15 cellular contexts compared by ENCODE assay signal in the genomic region with DNA sequence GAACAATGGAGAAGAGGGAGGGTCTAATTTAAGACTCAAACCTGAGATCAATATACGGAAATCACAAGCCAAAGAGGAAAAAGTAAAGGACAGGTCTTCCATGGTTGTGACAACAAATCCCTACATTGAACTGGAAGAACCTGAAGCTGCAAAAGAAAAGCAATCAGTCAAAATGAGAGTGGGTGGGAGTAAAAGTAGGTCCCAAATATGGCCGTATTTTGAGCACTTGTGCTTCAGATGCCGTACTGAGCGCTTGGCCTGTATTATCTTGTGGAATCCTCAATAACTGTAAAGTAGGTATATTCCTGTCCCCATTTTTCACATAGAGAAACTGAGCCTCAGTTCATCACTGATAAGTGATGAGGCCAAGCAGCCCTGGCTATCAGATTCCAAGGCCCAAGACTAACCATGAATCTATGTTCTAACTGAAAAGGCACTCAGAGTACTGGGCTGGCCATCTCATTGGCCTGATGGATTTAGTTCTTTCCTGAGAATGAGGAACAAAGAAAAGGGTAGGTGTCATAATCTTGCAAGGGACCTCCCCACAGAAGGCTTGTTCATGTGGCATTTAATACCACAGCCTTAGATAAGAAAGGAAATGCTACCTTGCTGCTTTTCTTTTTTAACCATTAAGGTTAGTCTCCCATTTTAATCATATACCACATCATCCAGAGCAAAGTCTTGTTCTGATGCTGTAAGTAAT. TPM values are rescaled to one million over a fixed set of nuclear protein-coding genes. Genes with fewer than 3 reads are reported as not detected.
DNase-seq lines count a peak whose midpoint lies in the region; ATAC-seq and TF ChIP-seq lines count a peak whose summit lies in the region.
"Had no signal": no experiment of that assay in that cellular context is flagged by ENCODE, and none has a peak within 500 bp of the region (broad histone marks: within the 10 kb centered on the region; RNA-seq: fewer than 3 reads in every experiment).

No MANE protein-coding gene starts in this region.

- DNase-seq in OCI-M1 (lab: John Stamatoyannopoulos, UW) (peak; percentile 46), endodermal cell (no peak), iPS-NIHi7 (ENCODE audit: extremely low spot score) (no peak), right cardiac atrium (no peak)
- DNase-seq in stimulated activated CD4-positive, alpha-beta T cell treated with anti-CD3 and anti-CD28 coated beads, Interleukin-15, amount 100 ng/mL, for 24 hours: no peak
- DNase-seq: activated CD8-positive, alpha-beta memory T cell treated with anti-CD3 and anti-CD28 coated beads for 24 hours; amniotic stem cell; C1 segment of cervical spinal cord; GDM1; MM.1S; NCI-H82; right lobe of liver had no signal

- no peaks in the 10 kb centered on the region for H3K27me3 ChIP-seq in endodermal cell (ENCODE audit: control insufficient read depth, insufficient read depth, low read length, poor library complexity, severe bottlenecking)
- no peaks in the 10 kb centered on the region for H3K27me3 ChIP-seq in right cardiac atrium (ENCODE audit: control insufficient read depth, insufficient read depth)
- H3K27me3 ChIP-seq: right lobe of liver had no signal

- ATAC-seq in GM18511 (IDR thresholded peaks at IDR 0.05; ENCODE audit: unreplicated experiment): peak; percentile 95
- ATAC-seq in GM21360 (IDR thresholded peaks at IDR 0.05; ENCODE audit: unreplicated experiment): peak; percentile 100
- ATAC-seq in HG02973 (IDR thresholded peaks at IDR 0.05; ENCODE audit: unreplicated experiment): peak; percentile 99
- no peak for ATAC-seq in right cardiac atrium
- ATAC-seq: right lobe of liver had no signal

- peaks cover 2% of the 10 kb centered on the region for H3K27me3 Mint-ChIP-seq in endodermal cell (ENCODE audit: insufficient read depth)

- WGBS in endodermal cell (ENCODE audit: insufficient coverage in 1 of 2, insufficient read length in 1 of 2), 2 experiments: 92 to 96% methylated on average over 4 of the region's 4 CpGs
- WGBS in right cardiac atrium: 95% methylated on average over 4 of the region's 4 CpGs

- no peak overlapping the region for H3K4me3 Mint-ChIP-seq in endodermal cell

- H3K4me3 ChIP-seq in endodermal cell (ENCODE audit: low read length) (no peak overlapping the region), right cardiac atrium (ENCODE audit: low read length) (no peak overlapping the region)
- H3K4me3 ChIP-seq: right lobe of liver had no signal

- TF ChIP-seq CTCF in endodermal cell (conservative IDR thresholded peaks at IDR 0.05): no peak

- peaks cover 38% of the 10 kb centered on the region for H3K36me3 ChIP-seq in endodermal cell (ENCODE audit: control insufficient read depth, insufficient read depth, low read length)
- H3K36me3 ChIP-seq: right lobe of liver had no signal

- no peak overlapping the region for H3K9ac ChIP-seq in endodermal cell (ENCODE audit: extremely low read depth, low read length, poor library complexity, severe bottlenecking)

- H3K27ac ChIP-seq in endodermal cell (ENCODE audit: low read depth, low read length) (no peak overlapping the region), right cardiac atrium (ENCODE audit: low read length) (no peak overlapping the region)
- H3K27ac ChIP-seq: right lobe of liver had no signal

- H3K4me1 ChIP-seq in endodermal cell (ENCODE audit: control insufficient read depth, insufficient read depth, low read length): peaks cover 6% of the 10 kb centered on the region
- H3K4me1 ChIP-seq in right cardiac atrium (ENCODE audit: control insufficient read depth, insufficient read depth, low read length): no peaks in the 10 kb centered on the region
- H3K4me1 ChIP-seq: right lobe of liver had no signal

- peaks cover 30% of the 10 kb centered on the region for H3K4me1 Mint-ChIP-seq in endodermal cell

- H3K9me3 ChIP-seq in endodermal cell (ENCODE audit: control insufficient read depth, low read length) (no peaks in the 10 kb centered on the region), right cardiac atrium (ENCODE audit: control insufficient read depth, low read length) (no peaks in the 10 kb centered on the region)
- H3K9me3 ChIP-seq: right lobe of liver had no signal

- intact Hi-C loops in right cardiac atrium (cut with DNase I): no loop called here

- H3K36me3 Mint-ChIP-seq in endodermal cell (ENCODE audit: low read depth): peaks cover 14% of the 10 kb centered on the region

- no peaks in the 10 kb centered on the region for H3K9me3 Mint-ChIP-seq in endodermal cell

- no peak overlapping the region for H3K27ac Mint-ChIP-seq in endodermal cell

RNA-seq across cellular contexts. Expression of a gene that starts 52.5 kb away (rescaled TPM):
- total RNA-seq in endodermal cell (100 to 1,000 TPM; 109 to 222 TPM), right cardiac atrium (under 1 TPM in 3 of 4 donors, not detected in 1; 0.14 to 0.15 (median 0.14) TPM)
- 193 TPM for polyA plus RNA-seq in endodermal cell (2013, experiment 1 of 2)
- 168 TPM for polyA plus RNA-seq in endodermal cell (2013, experiment 2 of 2)
- 0.05 TPM for polyA plus RNA-seq in right cardiac atrium

Comparison
In these comparisons a context has a peak if more than half of its experiments do, and no peak if none do; other contexts are left out.
1. ATAC-seq: peak in GM18511 (single experiment), GM21360 (single experiment) and HG02973 (single experiment); none in right cardiac atrium (0 of 2).
2. RNA of a gene that starts 52.5 kb away (total RNA-seq): 109 to 222 TPM in endodermal cell; 0.14 to 0.15 TPM in right cardiac atrium; every median in the first group is over 10 times any median in the second.